ENCODE assay signal across 21 cellular contexts in the genomic region with DNA sequence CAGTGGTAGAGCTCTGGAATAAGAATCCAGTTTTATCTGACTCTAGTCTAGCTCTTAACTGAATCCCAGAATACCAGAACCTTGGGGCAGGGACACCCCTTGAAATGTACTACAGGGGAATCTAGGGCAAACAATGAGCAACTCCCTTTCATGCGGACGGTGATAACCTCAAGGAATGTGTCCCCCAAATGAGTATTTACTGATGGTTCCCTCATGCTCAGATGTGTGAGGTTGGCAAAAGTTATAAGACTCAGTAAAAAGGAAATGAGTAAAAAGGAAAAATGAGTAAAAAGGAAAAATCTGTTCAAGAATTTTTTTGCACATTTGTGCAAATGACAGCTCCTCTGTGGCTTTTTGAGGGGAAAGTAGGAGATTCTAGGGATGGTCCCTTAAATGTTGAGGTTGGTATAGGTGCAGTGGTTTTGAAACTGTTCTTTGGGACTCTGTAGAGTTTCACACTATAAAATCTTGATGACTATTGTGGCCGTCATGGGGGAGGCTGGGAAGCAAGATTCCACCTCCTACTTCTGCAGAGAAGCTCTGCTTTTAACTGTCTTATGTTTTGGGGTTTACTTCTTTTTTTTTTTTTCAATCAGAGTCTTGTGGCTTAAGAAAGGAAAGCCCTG. TPM values are rescaled to one million over a fixed set of nuclear protein-coding genes. Genes with fewer than 3 reads are reported as not detected.
A peak's percentile ranks its signal among the peaks of the same experiment; 100 is the strongest.
DNase-seq lines count a peak whose midpoint lies in the region; ATAC-seq, FAIRE-seq and TF ChIP-seq lines count a peak whose summit lies in the region.
"Had no signal": no experiment of that assay in that cellular context is flagged by ENCODE, and none has a peak within 500 bp of the region (broad histone marks: within the 10 kb centered on the region; RNA-seq: fewer than 3 reads in every experiment).

No MANE protein-coding gene starts in this region.

- peaks cover 3% of the 10 kb centered on the region for H3K27me3 Mint-ChIP-seq in activated naive CD8-positive, alpha-beta T cell treated with anti-CD3 and anti-CD28 coated beads, Interleukin-2, amount 50 U/mL, for 24 hours
- H3K27me3 Mint-ChIP-seq in activated naive CD8-positive, alpha-beta T cell treated with anti-CD3 and anti-CD28 coated beads for 36 hours = peaks cover 9% of the 10 kb centered on the region
- H3K27me3 Mint-ChIP-seq in activated T-helper 17 cell treated with anti-CD3 and anti-CD28 coated beads, Interleukin-2, amount 50 U/mL, for 72 hours = peaks cover 5% of the 10 kb centered on the region

- H3K4me3 ChIP-seq in GM12878 = no peak overlapping the region
- H3K4me3 ChIP-seq: GM23248 had no signal

- 33% methylated on average over 3 of the region's 3 CpGs for WGBS in GM12878 (ENCODE audit: insufficient coverage, insufficient replicate concordance, low lambda C conversion rate, missing lambda C conversion rate)

- TF ChIP-seq EP300 in GM12878 (IDR thresholded peaks at IDR 0.05; ENCODE audit: borderline replicate concordance in 1 of 2, control insufficient read depth in 1 of 2, low read depth in 2 of 2, low read length in 2 of 2) = no peak

- H3K27ac ChIP-seq in GM12878 (ENCODE audit: control insufficient read depth, insufficient read depth) = no peak overlapping the region
- H3K27ac ChIP-seq: GM23248 had no signal

- H3K4me2 ChIP-seq in GM12878 (ENCODE audit: control insufficient read depth, insufficient read depth) = no peak overlapping the region

- TF ChIP-seq POLR2A in GM12878 (IDR thresholded peaks at IDR 0.05; ENCODE audit: low read depth, low read length) = no peak

- SMC1A ChIA-PET in GM12878 (lab: Charles Lee; ENCODE audit: uncharacterized antibody, unreplicated experiment) = no interaction called here

- no peak for TF ChIP-seq CTCF in GM12878 (IDR thresholded peaks at IDR 0.05 in 2 of 3, conservative IDR thresholded peaks at IDR 0.05 in 1 of 3; ENCODE audit: control insufficient read depth in 2 of 3, extremely low read depth in 1 of 3, insufficient read depth in 1 of 3, low read depth in 3 of 3, low read length in 3 of 3)

- DNase-seq in activated CD4-positive, alpha-beta T cell treated with anti-CD3 and anti-CD28 coated beads for 48 hours = peak; percentile 6
- DNase-seq in activated CD4-positive, alpha-beta T cell treated with anti-CD3 and anti-CD28 coated beads, Interleukin-2, amount 50 U/mL, for 1 hour = no peak
- no peak for DNase-seq in activated naive CD8-positive, alpha-beta T cell treated with anti-CD3 and anti-CD28 coated beads, Interleukin-2, amount 50 U/mL, for 24 hours
- DNase-seq in activated naive CD8-positive, alpha-beta T cell treated with anti-CD3 and anti-CD28 coated beads for 36 hours = no peak
- DNase-seq in GM12878 (ENCODE audit: low read depth, low spot score) = no peak
- DNase-seq: C1 segment of cervical spinal cord; Calu3; CD4-positive, alpha-beta memory T cell; COR-L47; DMS53; DMS79 treated with DMSO at 0.1 percent for 48 hours; GF-D8; GM23248; H7; HCEC 1CT had no signal

- H3K36me3 Mint-ChIP-seq in activated naive CD8-positive, alpha-beta T cell treated with anti-CD3 and anti-CD28 coated beads, Interleukin-2, amount 50 U/mL, for 24 hours (ENCODE audit: low read depth) = no peaks in the 10 kb centered on the region
- no peaks in the 10 kb centered on the region for H3K36me3 Mint-ChIP-seq in activated naive CD8-positive, alpha-beta T cell treated with anti-CD3 and anti-CD28 coated beads for 36 hours
- no peaks in the 10 kb centered on the region for H3K36me3 Mint-ChIP-seq in activated T-helper 17 cell treated with anti-CD3 and anti-CD28 coated beads, Interleukin-2, amount 50 U/mL, for 72 hours (ENCODE audit: low read depth)
- H3K36me3 Mint-ChIP-seq: CD4-positive, alpha-beta memory T cell had no signal

- H3K9me3 Mint-ChIP-seq in activated naive CD8-positive, alpha-beta T cell treated with anti-CD3 and anti-CD28 coated beads, Interleukin-2, amount 50 U/mL, for 24 hours = peaks cover 4% of the 10 kb centered on the region
- peaks cover 3% of the 10 kb centered on the region for H3K9me3 Mint-ChIP-seq in activated naive CD8-positive, alpha-beta T cell treated with anti-CD3 and anti-CD28 coated beads for 36 hours
- H3K9me3 Mint-ChIP-seq in activated T-helper 17 cell treated with anti-CD3 and anti-CD28 coated beads, Interleukin-2, amount 50 U/mL, for 72 hours = peaks cover 6% of the 10 kb centered on the region

- CTCF ChIA-PET in GM12878 (lab: Yijun Ruan, JAX) = no interaction called here

- H3K9me3 ChIP-seq in GM12878 (replicated peaks; ENCODE audit: control insufficient read depth, insufficient read depth, low read length) = no peaks in the 10 kb centered on the region

- no peak for FAIRE-seq in GM12878 (lab: Jason Lieb, UNC)
- FAIRE-seq: GM12892, GM19239, H1 had no signal

- H3K4me1 Mint-ChIP-seq in activated naive CD8-positive, alpha-beta T cell treated with anti-CD3 and anti-CD28 coated beads, Interleukin-2, amount 50 U/mL, for 24 hours = peaks cover 7% of the 10 kb centered on the region
- H3K4me1 Mint-ChIP-seq in activated naive CD8-positive, alpha-beta T cell treated with anti-CD3 and anti-CD28 coated beads for 36 hours = no peaks in the 10 kb centered on the region
- H3K4me1 Mint-ChIP-seq in activated T-helper 17 cell treated with anti-CD3 and anti-CD28 coated beads, Interleukin-2, amount 50 U/mL, for 72 hours = no peaks in the 10 kb centered on the region
- H3K4me1 Mint-ChIP-seq: CD4-positive, alpha-beta memory T cell had no signal

- no peaks in the 10 kb centered on the region for H3K36me3 ChIP-seq in GM12878 (ENCODE audit: control insufficient read depth in 2 of 2, insufficient read depth in 2 of 2, low read length in 1 of 2)

- H3K9ac ChIP-seq in GM12878 (ENCODE audit: control insufficient read depth, insufficient read depth, low read length) = no peak overlapping the region
- H3K9ac ChIP-seq: GM23248 had no signal

- in situ Hi-C loops in GM12878 (cut with MboI) = no loop called here

- H2AFZ ChIP-seq in GM12878 (ENCODE audit: control insufficient read depth, low read depth, low read length) = no peak overlapping the region
- H2AFZ ChIP-seq: GM23248 had no signal

- H3K27me3 ChIP-seq in GM12878 (replicated peaks in 1 of 2; ENCODE audit: control insufficient read depth in 2 of 2, insufficient read depth in 2 of 2, low read length in 1 of 2) = no peaks in the 10 kb centered on the region; a peak in 1 of 4 replicates

- no peak for TF ChIP-seq RAD21 in GM12878 (IDR thresholded peaks at IDR 0.05; ENCODE audit: insufficient read depth, low read depth, low read length)

- intact Hi-C loops in GM12878 (cut with micrococcal nuclease; ENCODE audit: unreplicated experiment) = no loop called here

- H3K79me2 ChIP-seq in GM12878 (ENCODE audit: control insufficient read depth, insufficient read depth, low read length) = no peaks in the 10 kb centered on the region

- no peaks in the 10 kb centered on the region for H3K4me1 ChIP-seq in GM12878 (ENCODE audit: control insufficient read depth, insufficient read depth, low read length)

- peak; percentile 68 for ATAC-seq in activated naive CD8-positive, alpha-beta T cell treated with anti-CD3 and anti-CD28 coated beads, Interleukin-2, amount 50 U/mL, for 24 hours
- peak; percentile 72 for ATAC-seq in activated T-helper 17 cell treated with anti-CD3 and anti-CD28 coated beads, Interleukin-2, amount 50 U/mL, for 72 hours (replicated peaks)
- ATAC-seq in GM12878 (no peak), HG03565 (IDR thresholded peaks at IDR 0.05; ENCODE audit: unreplicated experiment) (no peak)

- POLR2A ChIA-PET in GM12878 (lab: Charles Lee) = no interaction called here

- BruUV-seq in GM12878 (replicated peaks; lab: Mats Ljungman, UMichigan) = no TSS peak

- RAD21 ChIA-PET in GM12878 (lab: Charles Lee; ENCODE audit: unreplicated experiment) = no interaction called here

- H3K4me3 Mint-ChIP-seq in activated naive CD8-positive, alpha-beta T cell treated with anti-CD3 and anti-CD28 coated beads, Interleukin-2, amount 50 U/mL, for 24 hours = no peak overlapping the region
- no peak overlapping the region for H3K4me3 Mint-ChIP-seq in activated naive CD8-positive, alpha-beta T cell treated with anti-CD3 and anti-CD28 coated beads for 36 hours
- H3K4me3 Mint-ChIP-seq in activated T-helper 17 cell treated with anti-CD3 and anti-CD28 coated beads, Interleukin-2, amount 50 U/mL, for 72 hours = no peak overlapping the region
- H3K4me3 Mint-ChIP-seq: CD4-positive, alpha-beta memory T cell had no signal

- no peak overlapping the region for H3K27ac Mint-ChIP-seq in activated naive CD8-positive, alpha-beta T cell treated with anti-CD3 and anti-CD28 coated beads, Interleukin-2, amount 50 U/mL, for 24 hours
- no peak overlapping the region for H3K27ac Mint-ChIP-seq in activated naive CD8-positive, alpha-beta T cell treated with anti-CD3 and anti-CD28 coated beads for 36 hours
- no peak overlapping the region for H3K27ac Mint-ChIP-seq in activated T-helper 17 cell treated with anti-CD3 and anti-CD28 coated beads, Interleukin-2, amount 50 U/mL, for 72 hours
- H3K27ac Mint-ChIP-seq: CD4-positive, alpha-beta memory T cell had no signal

- no peaks in the 10 kb centered on the region for H4K20me1 ChIP-seq in GM12878 (ENCODE audit: control insufficient read depth, insufficient read depth)

TF ChIP-seq in GM12878, 131 proteins besides CTCF, POLR2A, EP300 and RAD21 (continues in another document):
- TF ChIP-seq RBBP5 (conservative IDR thresholded peaks at IDR 0.05) = no peak

RNA-seq across cellular contexts. Expression of gene NRXN3, which starts 58.6 kb away (rescaled TPM):
- total RNA-seq in activated naive CD8-positive, alpha-beta T cell treated with anti-CD3 and anti-CD28 coated beads for 36 hours = not detected
- total RNA-seq in activated T-helper 17 cell treated with anti-CD3 and anti-CD28 coated beads, Interleukin-2, amount 50 U/mL, for 72 hours = not detected
- 28.1 and 35.3 TPM in 2 replicates for total RNA-seq in GM12878 (2013; cell fraction: nucleolus; rRNA removed)
- 1.4 and 1.5 TPM in 2 replicates for total RNA-seq in GM12878 (2014; rRNA removed)
- 2.5 TPM in 2 replicates for total RNA-seq in GM12878 (2014; rRNA removed; fragmentation: Illumina TruSeq; extraction: Trizol)
- 2.7 and 3.3 TPM in 2 replicates for total RNA-seq in GM12878 (2021)
- 1.5 TPM for polyA plus RNA-seq in GM12878 (2011; ENCODE audit: low read depth)
- polyA plus RNA-seq in GM12878 (2011; rRNA removed) = 0.65 and 0.68 TPM in 2 replicates
- polyA plus RNA-seq in GM12878 (2011; cell fraction: cytosol; rRNA removed) = 0.12 and 0.25 TPM in 2 replicates
- polyA plus RNA-seq in GM12878 (2011; cell fraction: nucleus; rRNA removed) = 2.8 TPM in 2 replicates
- polyA plus RNA-seq in GM12878 (2012) = 1.8 and 2.1 TPM in 2 replicates
- polyA plus RNA-seq in GM12878 (2014; fragmentation: Illumina TruSeq; extraction: Trizol) = 1.3 and 2.4 TPM in 2 replicates
- polyA plus RNA-seq in GM12878 (2014; fragmentation: Nextera tagmentation; extraction: Ambion mirVana) = under 1 TPM; 0.52 to 0.60 TPM
- 0.82 and 1.3 TPM in 2 replicates for polyA plus RNA-seq in GM12878 (2014; rRNA removed)
- 1 to 10 TPM; 1.7 TPM for polyA plus RNA-seq in GM12878 (2016; fragmentation: Nextera tagmentation; extraction: Ambion mirVana)
- 6.3 and 6.7 TPM in 2 replicates for polyA minus RNA-seq in GM12878 (2011; rRNA and poly(A)+ RNA removed)
- 0.94 TPM in 1 of 2 replicates, not detected in the other for polyA minus RNA-seq in GM12878 (2011; cell fraction: cytosol; rRNA and poly(A)+ RNA removed)
- 9.3 and 10.4 TPM in 2 replicates for polyA minus RNA-seq in GM12878 (2011; cell fraction: nucleus; rRNA and poly(A)+ RNA removed)
- total RNA-seq: Calu3; CD4-positive, alpha-beta memory T cell; G401 had no signal
- polyA plus RNA-seq: CD4-positive, alpha-beta memory T cell had no signal

Comparison
In these comparisons a context has a peak if more than half of its experiments do, and no peak if none do; other contexts are left out.
1. ATAC-seq: peak in activated naive CD8-positive, alpha-beta T cell treated with anti-CD3 and anti-CD28 coated beads, Interleukin-2, amount 50 U/mL, for 24 hours (single experiment) and activated T-helper 17 cell treated with anti-CD3 and anti-CD28 coated beads, Interleukin-2, amount 50 U/mL, for 72 hours (single experiment); none in GM12878 (single experiment) and HG03565 (single experiment).